ENCODE assay signal across 18 cellular contexts in genomic region chr2:169955940-169956339, GRCh38.
DNase-seq lines count a peak whose midpoint lies in the region; ATAC-seq, FAIRE-seq and TF ChIP-seq lines count a peak whose summit lies in the region.
"Had no signal": no experiment of that assay in that cellular context is flagged by ENCODE, and none has a peak within 500 bp of the region (broad histone marks: within the 10 kb centered on the region; RNA-seq: fewer than 3 reads in every experiment).

No MANE protein-coding gene starts in this region.

- DNase-seq in GM06990 (ENCODE audit: extremely low read depth, insufficient read length) (peak; percentile 5), IMR-90 (no peak), GM12878 (ENCODE audit: low read depth, low spot score) (no peak), SK-N-SH (no peak), mesenchymal stem cell (no peak), testis (no peak)
- no peak for DNase-seq in activated T-cell treated with anti-CD3 and anti-CD28 coated beads, Interleukin-2, amount 50 U/mL, for 1 hour
- DNase-seq: 8988T; Calu3; CD8-positive, alpha-beta T cell; DND-41; EL; GM23248; HCEC 1CT had no signal

- no peak overlapping the region for H4K8ac ChIP-seq in IMR-90 (ENCODE audit: low read depth in 2 of 2, low read length in 2 of 2)
- no peak overlapping the region for H4K8ac ChIP-seq in mesenchymal stem cell (ENCODE audit: low read length)

- TF ChIP-seq EP300 in GM12878 (IDR thresholded peaks at IDR 0.05; ENCODE audit: borderline replicate concordance in 1 of 2, control insufficient read depth in 1 of 2, low read depth in 2 of 2, low read length in 2 of 2) (no peak), SK-N-SH (IDR thresholded peaks at IDR 0.05; ENCODE audit: borderline replicate concordance in 1 of 2, low read depth in 1 of 2, low read length in 1 of 2) (no peak)

- no peak overlapping the region for H4K91ac ChIP-seq in IMR-90 (ENCODE audit: insufficient read depth, low read depth, low read length)
- H4K91ac ChIP-seq in mesenchymal stem cell (ENCODE audit: low read length) = no peak overlapping the region

- H3K79me2 ChIP-seq in GM12878 (ENCODE audit: control insufficient read depth, insufficient read depth, low read length) (no peaks in the 10 kb centered on the region), SK-N-SH (ENCODE audit: insufficient read depth) (no peaks in the 10 kb centered on the region)

- H2BK15ac ChIP-seq in IMR-90 (ENCODE audit: low read depth, low read length) (no peak overlapping the region), mesenchymal stem cell (ENCODE audit: low read depth, poor library complexity, severe bottlenecking) (no peak overlapping the region)

- H2AK5ac ChIP-seq in IMR-90 (ENCODE audit: low read depth, low read length) (no peak overlapping the region), mesenchymal stem cell (ENCODE audit: low read length, severe bottlenecking) (no peak overlapping the region)

- no peaks in the 10 kb centered on the region for H3F3A ChIP-seq in SK-N-SH (replicated peaks; ENCODE audit: insufficient read depth)

- H3K36me3 ChIP-seq in GM06990 (ENCODE audit: control insufficient read depth, insufficient read depth, low read length) (no peaks in the 10 kb centered on the region), IMR-90 (ENCODE audit: control insufficient read depth, insufficient read depth, low read length) (peaks cover 8% of the 10 kb centered on the region), GM12878 (ENCODE audit: control insufficient read depth in 2 of 2, insufficient read depth in 2 of 2, low read length in 1 of 2) (no peaks in the 10 kb centered on the region; a peak in 1 of 4 replicates), SK-N-SH (replicated peaks in 1 of 2; ENCODE audit: control insufficient read depth in 1 of 2, insufficient read depth in 2 of 2, low read length in 1 of 2) (peaks cover 17 to 33% of the 10 kb centered on the region in 2 experiments), mesenchymal stem cell (ENCODE audit: control insufficient read depth in 1 of 2, insufficient read depth in 2 of 2, low read depth in 1 of 2, low read length in 2 of 2) (peaks cover 0 to 30% of the 10 kb centered on the region in 2 experiments), testis (ENCODE audit: low read depth, missing control alignments) (no peaks in the 10 kb centered on the region)

- dilution Hi-C loops in IMR-90 (cut with HindIII; ENCODE audit: low sequenced_read_pairs, unreplicated experiment) = no loop called here

- H3K27me3 ChIP-seq in GM06990 (replicated peaks; ENCODE audit: control insufficient read depth, insufficient read depth, low read length) (no peaks in the 10 kb centered on the region), IMR-90 (ENCODE audit: control insufficient read depth, insufficient read depth, low read length) (no peaks in the 10 kb centered on the region), GM12878 (replicated peaks in 1 of 2; ENCODE audit: control insufficient read depth in 2 of 2, insufficient read depth in 2 of 2, low read length in 1 of 2) (no peaks in the 10 kb centered on the region), SK-N-SH (ENCODE audit: insufficient read depth) (no peaks in the 10 kb centered on the region), mesenchymal stem cell (ENCODE audit: control insufficient read depth in 1 of 2, insufficient read depth in 1 of 2, low read length in 2 of 2) (no peaks in the 10 kb centered on the region), testis (no peaks in the 10 kb centered on the region)
- H3K27me3 ChIP-seq: BLaER1 had no signal

- no peak overlapping the region for H2BK12ac ChIP-seq in mesenchymal stem cell (ENCODE audit: low read length in 2 of 2)

- no peak overlapping the region for H3K27ac ChIP-seq in IMR-90 (ENCODE audit: insufficient read depth, low read length)
- no peak overlapping the region for H3K27ac ChIP-seq in GM12878 (ENCODE audit: control insufficient read depth, insufficient read depth)
- no peak overlapping the region for H3K27ac ChIP-seq in SK-N-SH (ENCODE audit: low read depth in 2 of 2, low read length in 1 of 2)
- no peak overlapping the region for H3K27ac ChIP-seq in mesenchymal stem cell (ENCODE audit: low read length, poor library complexity, severe bottlenecking)
- no peak overlapping the region for H3K27ac ChIP-seq in testis
- H3K27ac ChIP-seq: BLaER1, GM23248, KMS-11 had no signal

- H3K18ac ChIP-seq in IMR-90 (ENCODE audit: low read depth, low read length) = no peak overlapping the region
- no peak overlapping the region for H3K18ac ChIP-seq in mesenchymal stem cell (ENCODE audit: low read depth in 1 of 2, low read length in 2 of 2)

- TF ChIP-seq POLR2A in IMR-90 (IDR thresholded peaks at IDR 0.05; ENCODE audit: low read depth, low read length) (no peak), GM12878 (IDR thresholded peaks at IDR 0.05; ENCODE audit: low read depth, low read length) (no peak), testis (IDR thresholded peaks at IDR 0.05) (no peak)

- TF ChIP-seq RAD21 in IMR-90 (IDR thresholded peaks at IDR 0.05; ENCODE audit: low read length) (no peak), GM12878 (IDR thresholded peaks at IDR 0.05; ENCODE audit: insufficient read depth, low read depth, low read length) (no peak), SK-N-SH (IDR thresholded peaks at IDR 0.05; ENCODE audit: low read length) (no peak)

- H4K20me1 ChIP-seq in IMR-90 (ENCODE audit: insufficient read depth, low read length) = no peaks in the 10 kb centered on the region
- H4K20me1 ChIP-seq in GM12878 (ENCODE audit: control insufficient read depth, insufficient read depth) = no peaks in the 10 kb centered on the region
- no peaks in the 10 kb centered on the region for H4K20me1 ChIP-seq in SK-N-SH (ENCODE audit: insufficient read depth)
- H4K20me1 ChIP-seq: BLaER1 had no signal

- no peak overlapping the region for H3K4ac ChIP-seq in IMR-90 (ENCODE audit: low read depth, low read length)
- H3K4ac ChIP-seq in mesenchymal stem cell (ENCODE audit: low read depth in 1 of 2, low read length in 2 of 2) = no peak overlapping the region

- no peak for ATAC-seq in IMR-90 (ENCODE audit: low read depth)
- peak; percentile 52; the same call in 2 of the 3 replicates for ATAC-seq in GM12878
- ATAC-seq: CD8-positive, alpha-beta T cell had no signal

- no peak for TF ChIP-seq CTCF in GM06990 (IDR thresholded peaks at IDR 0.05; ENCODE audit: insufficient read depth, low read length, poor library complexity, severe bottlenecking)
- TF ChIP-seq CTCF in IMR-90 (conservative IDR thresholded peaks at IDR 0.05; ENCODE audit: low read depth, low read length) = no peak
- no peak for TF ChIP-seq CTCF in GM12878 (IDR thresholded peaks at IDR 0.05 in 2 of 3, conservative IDR thresholded peaks at IDR 0.05 in 1 of 3; ENCODE audit: control insufficient read depth in 2 of 3, extremely low read depth in 1 of 3, insufficient read depth in 1 of 3, low read depth in 3 of 3, low read length in 3 of 3)
- TF ChIP-seq CTCF in SK-N-SH (IDR thresholded peaks at IDR 0.05) = no peak
- TF ChIP-seq CTCF in testis (IDR thresholded peaks at IDR 0.05) = no peak

- no peak overlapping the region for H2BK20ac ChIP-seq in IMR-90 (ENCODE audit: low read depth, low read length)

- H3K4me3 ChIP-seq in GM06990 (replicated peaks; ENCODE audit: low read depth, low read length) (no peak overlapping the region), IMR-90 (ENCODE audit: insufficient read depth, low read depth, low read length) (no peak overlapping the region), GM12878 (no peak overlapping the region), SK-N-SH (ENCODE audit: low read depth in 2 of 2, low read length in 1 of 2) (no peak overlapping the region), mesenchymal stem cell (ENCODE audit: insufficient read depth in 1 of 2, low read depth in 1 of 2, low read length in 2 of 2) (no peak overlapping the region), testis (no peak overlapping the region)
- H3K4me3 ChIP-seq: BLaER1, GM23248 had no signal

- H3K4me2 ChIP-seq in IMR-90 (ENCODE audit: low read depth, low read length) (no peak overlapping the region), GM12878 (ENCODE audit: control insufficient read depth, insufficient read depth) (no peak overlapping the region), SK-N-SH (no peak overlapping the region), mesenchymal stem cell (ENCODE audit: low read length, poor library complexity, severe bottlenecking) (no peak overlapping the region)
- H3K4me2 ChIP-seq: BLaER1, KMS-11 had no signal

- H3K14ac ChIP-seq in IMR-90 (replicated peaks; ENCODE audit: low read depth, low read length) (no peak overlapping the region), mesenchymal stem cell (ENCODE audit: low read length in 2 of 2) (no peak overlapping the region)

- H2AFZ ChIP-seq in IMR-90 (replicated peaks; ENCODE audit: low read length, poor library complexity) (no peak overlapping the region), GM12878 (ENCODE audit: control insufficient read depth, low read depth, low read length) (no peak overlapping the region), SK-N-SH (ENCODE audit: low read depth) (no peak overlapping the region), mesenchymal stem cell (ENCODE audit: low read depth, low read length) (no peak overlapping the region)
- H2AFZ ChIP-seq: GM23248 had no signal

- FAIRE-seq in GM12878 (lab: Jason Lieb, UNC) = no peak
- FAIRE-seq: GM18507, H54 had no signal

- H3K79me1 ChIP-seq in IMR-90 (ENCODE audit: low read depth in 1 of 2, low read length in 2 of 2) (peaks cover 2 to 3% of the 10 kb centered on the region in 2 experiments; a peak in 1 of 4 replicates), mesenchymal stem cell (replicated peaks; ENCODE audit: low read length, poor library complexity, severe bottlenecking) (peaks cover 3% of the 10 kb centered on the region)

- no peaks in the 10 kb centered on the region for H3K9me1 ChIP-seq in IMR-90 (ENCODE audit: insufficient read depth, low read length)

- in situ Hi-C loops in IMR-90 (cut with MboI; ENCODE audit: low sequenced_read_pairs) (no loop called here), GM12878 (cut with MboI) (no loop called here)

- H3K23ac ChIP-seq in IMR-90 (ENCODE audit: low read depth, low read length) (no peak overlapping the region), mesenchymal stem cell (ENCODE audit: low read length in 2 of 2) (no peak overlapping the region)

- SMC1A ChIA-PET in GM12878 (lab: Charles Lee; ENCODE audit: uncharacterized antibody, unreplicated experiment) = no interaction called here

- no peak overlapping the region for H2AK9ac ChIP-seq in IMR-90 (replicated peaks; ENCODE audit: low read depth, low read length, poor library complexity)

- no peak overlapping the region for H2BK120ac ChIP-seq in IMR-90 (ENCODE audit: low read depth, low read length)
- H2BK120ac ChIP-seq in mesenchymal stem cell (ENCODE audit: low read depth, low read length) = no peak overlapping the region

- no peak overlapping the region for H4K5ac ChIP-seq in IMR-90 (ENCODE audit: low read depth, low read length)

- no peaks in the 10 kb centered on the region for H3K4me1 ChIP-seq in IMR-90 (ENCODE audit: control insufficient read depth, insufficient read depth, low read length)
- no peaks in the 10 kb centered on the region for H3K4me1 ChIP-seq in GM12878 (ENCODE audit: control insufficient read depth, insufficient read depth, low read length)
- H3K4me1 ChIP-seq in SK-N-SH (ENCODE audit: control insufficient read depth in 1 of 2, insufficient read depth in 2 of 2, low read depth in 1 of 2, low read length in 1 of 2) = no peaks in the 10 kb centered on the region
- H3K4me1 ChIP-seq in mesenchymal stem cell (ENCODE audit: control insufficient read depth, insufficient read depth, low read depth, low read length) = no peaks in the 10 kb centered on the region
- no peaks in the 10 kb centered on the region for H3K4me1 ChIP-seq in testis
- H3K4me1 ChIP-seq: BLaER1 had no signal

- H3K9me2 ChIP-seq in SK-N-SH = no peaks in the 10 kb centered on the region

- H3K9me3 ChIP-seq in IMR-90 (ENCODE audit: control insufficient read depth, insufficient read depth, low read length) = no peaks in the 10 kb centered on the region
- H3K9me3 ChIP-seq in GM12878 (replicated peaks; ENCODE audit: control insufficient read depth, insufficient read depth, low read length) = no peaks in the 10 kb centered on the region
- H3K9me3 ChIP-seq in SK-N-SH = no peaks in the 10 kb centered on the region
- no peaks in the 10 kb centered on the region for H3K9me3 ChIP-seq in mesenchymal stem cell (ENCODE audit: control insufficient read depth, low read length)
- H3K9me3 ChIP-seq in testis = no peaks in the 10 kb centered on the region
- H3K9me3 ChIP-seq: BLaER1 had no signal

- CTCF ChIA-PET in IMR-90 (lab: Yijun Ruan, JAX) = interaction anchor here (0.7 kb wide), 3 partner anchors 17 to 267 kb away, joined by 3 to 6 read pairs (median 3); no protein-coding TSS in a partner anchor
- CTCF ChIA-PET in GM12878 (lab: Yijun Ruan, JAX) = no interaction called here
- CTCF ChIA-PET in SK-N-SH (lab: Yijun Ruan, JAX) = interaction anchor here (1.2 to 1.4 kb wide), 2 partner anchors 187 to 191 kb away, joined by 3 read pairs; no protein-coding TSS in a partner anchor

- no peak overlapping the region for H3K9ac ChIP-seq in IMR-90 (ENCODE audit: low read depth, low read length)
- H3K9ac ChIP-seq in GM12878 (ENCODE audit: control insufficient read depth, insufficient read depth, low read length) = no peak overlapping the region
- H3K9ac ChIP-seq in SK-N-SH = no peak overlapping the region
- H3K9ac ChIP-seq in mesenchymal stem cell (ENCODE audit: low read length) = no peak overlapping the region
- H3K9ac ChIP-seq: BLaER1, GM23248, KMS-11 had no signal

- RAD21 ChIA-PET in GM12878 (lab: Charles Lee; ENCODE audit: unreplicated experiment) = no interaction called here

- no peak overlapping the region for H3K56ac ChIP-seq in IMR-90 (ENCODE audit: extremely low read depth, insufficient read depth, low read length)

- POLR2A ChIA-PET in IMR-90 (lab: Charles Lee; ENCODE audit: unreplicated experiment) (no interaction called here), GM12878 (lab: Charles Lee) (no interaction called here), SK-N-SH (lab: Yijun Ruan, JAX) (no interaction called here)

- H2BK5ac ChIP-seq in IMR-90 (ENCODE audit: low read depth, low read length, poor library complexity, severe bottlenecking) (peak overlapping the region; percentile 26), mesenchymal stem cell (ENCODE audit: low read depth, low read length, poor library complexity, severe bottlenecking) (no peak overlapping the region)

- intact Hi-C loops in IMR-90 (cut with micrococcal nuclease) = no loop called here
- intact Hi-C loops in GM12878 (cut with micrococcal nuclease; ENCODE audit: unreplicated experiment) = no loop called here
- intact Hi-C loops in testis (cut with DNase I; ENCODE audit: low total_unique reads) = no loop called here

- BruUV-seq in IMR-90 (replicated peaks; lab: Mats Ljungman, UMichigan) = no TSS peak
- no TSS peak for BruUV-seq in GM12878 (replicated peaks; lab: Mats Ljungman, UMichigan)
